ENCODE assay signal across 8 cellular contexts in the genomic region with DNA sequence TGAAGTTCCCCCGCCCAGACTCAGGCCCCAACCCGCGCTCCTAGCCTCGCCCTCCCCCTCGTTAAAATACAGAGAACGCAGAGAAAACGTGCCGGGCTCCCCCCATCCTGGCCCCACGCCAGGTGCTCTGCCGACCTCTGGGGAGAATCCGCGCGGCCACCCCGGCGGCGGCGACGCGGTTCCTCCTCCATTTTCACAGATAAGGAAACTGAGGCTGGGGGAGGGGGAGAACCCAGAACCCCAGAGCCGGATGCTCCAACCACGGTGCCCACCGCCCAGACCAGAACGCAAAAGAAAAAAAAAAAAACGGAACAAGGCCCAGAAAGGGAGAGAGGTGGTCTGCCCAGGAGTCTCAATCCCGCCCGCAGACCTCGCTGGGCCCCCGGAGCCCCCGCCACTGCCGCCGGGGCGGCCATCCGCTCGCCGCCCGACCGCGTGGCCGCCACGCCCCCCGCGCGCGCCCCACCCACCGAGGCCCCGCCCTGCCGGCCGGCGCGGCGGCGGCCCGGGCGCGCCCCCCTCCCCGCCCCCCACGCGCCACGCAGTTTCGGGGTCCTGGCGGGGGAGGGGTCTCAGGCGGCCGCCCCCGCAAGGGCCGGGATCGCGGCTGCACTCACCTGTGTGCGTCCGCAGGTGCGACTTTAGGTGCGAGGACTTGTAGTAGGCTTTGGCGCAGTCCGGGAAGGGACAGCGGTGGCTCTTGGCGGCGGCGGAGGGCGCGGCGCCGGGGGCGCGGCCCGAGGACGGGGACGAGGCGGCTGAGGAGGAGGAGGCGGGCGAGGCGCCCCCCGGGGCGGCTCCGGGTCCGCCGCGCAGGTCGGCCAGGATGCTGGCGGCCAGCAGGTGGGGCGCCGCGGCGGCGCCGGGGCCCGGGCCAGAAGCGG. TPM values are rescaled to one million over a fixed set of nuclear protein-coding genes. Genes with fewer than 3 reads are reported as not detected.
DNase-seq lines count a peak whose midpoint lies in the region; ATAC-seq and TF ChIP-seq lines count a peak whose summit lies in the region.

No MANE protein-coding gene starts in this region.

- TF ChIP-seq CTCF in C4-2B (conservative IDR thresholded peaks at IDR 0.05) (no peak), foreskin keratinocyte (conservative IDR thresholded peaks at IDR 0.05) (no peak), sigmoid colon (IDR thresholded peaks at IDR 0.05) (no peak)

- no peaks in the 10 kb centered on the region for H3K36me3 ChIP-seq in sigmoid colon

- DNase-seq in NAMALWA (ENCODE audit: low spot score) (peak; percentile 77), foreskin keratinocyte (no peak), sigmoid colon (no peak), inferior parietal cortex (ENCODE audit: extremely low spot score) (no peak), amniotic stem cell (lab: John Stamatoyannopoulos, UW) (no peak)
- DNase-seq in activated T-cell treated with anti-CD3 and anti-CD28 coated beads, Interleukin-2, amount 50 U/mL, for 72 hours: peak; percentile 67 to 74

- TF ChIP-seq POLR2A in sigmoid colon (IDR thresholded peaks at IDR 0.05): no peak

- H3K27ac Mint-ChIP-seq in activated T-cell treated with anti-CD3 and anti-CD28 coated beads, Interleukin-2, amount 50 U/mL, for 72 hours: peak overlapping the region; percentile 85

- no peaks in the 10 kb centered on the region for H3K9me3 Mint-ChIP-seq in activated T-cell treated with anti-CD3 and anti-CD28 coated beads, Interleukin-2, amount 50 U/mL, for 72 hours

- peak overlapping the region; percentile 39 to 80 (median 74) for H3K4me3 ChIP-seq in sigmoid colon

- ATAC-seq in GM19463 (IDR thresholded peaks at IDR 0.05; ENCODE audit: unreplicated experiment) (peak; percentile 3), foreskin keratinocyte (no peak)
- peak; percentile 3 to 6 for ATAC-seq in activated T-cell treated with anti-CD3 and anti-CD28 coated beads, Interleukin-2, amount 50 U/mL, for 72 hours (replicated peaks in 1 of 2)

- intact Hi-C loops in sigmoid colon (cut with DNase I): loop anchor here (5.0 kb wide), 1 partner anchor 235 kb away; a partner anchor contains a TSS

- H3K27me3 ChIP-seq in foreskin keratinocyte (no peaks in the 10 kb centered on the region), sigmoid colon (peaks cover 0 to 32% (median 5%) of the 10 kb centered on the region in 3 donors)

- 0 to 1% methylated on average over 106 of the region's 106 CpGs for WGBS in sigmoid colon, 2 donors

- H3K27ac ChIP-seq in C4-2B (peak overlapping the region; percentile 92), foreskin keratinocyte (peak overlapping the region; percentile 78), sigmoid colon (peak overlapping the region; percentile 65 to 84 (median 83))

- H3K4me1 ChIP-seq in foreskin keratinocyte: peaks cover 6% of the 10 kb centered on the region
- H3K4me1 ChIP-seq in sigmoid colon: peaks cover 0 to 59% (median 49%) of the 10 kb centered on the region in 4 donors

- H3K9me3 ChIP-seq in sigmoid colon: no peaks in the 10 kb centered on the region

- H3K4me1 Mint-ChIP-seq in activated T-cell treated with anti-CD3 and anti-CD28 coated beads, Interleukin-2, amount 50 U/mL, for 72 hours (ENCODE audit: low read depth): peaks cover 34% of the 10 kb centered on the region

- H3K27me3 Mint-ChIP-seq in activated T-cell treated with anti-CD3 and anti-CD28 coated beads, Interleukin-2, amount 50 U/mL, for 72 hours (ENCODE audit: low read depth): no peaks in the 10 kb centered on the region

- H3K4me3 Mint-ChIP-seq in activated T-cell treated with anti-CD3 and anti-CD28 coated beads, Interleukin-2, amount 50 U/mL, for 72 hours: peak overlapping the region; percentile 95 to 99

- no peak for TF ChIP-seq EP300 in sigmoid colon (IDR thresholded peaks at IDR 0.05)

- H3K36me3 Mint-ChIP-seq in activated T-cell treated with anti-CD3 and anti-CD28 coated beads, Interleukin-2, amount 50 U/mL, for 72 hours (ENCODE audit: insufficient read depth in 2 of 2): peaks cover 0 to 1% of the 10 kb centered on the region in 2 donors

RNA-seq across cellular contexts. Expression of a gene that starts 0.7 kb away (rescaled TPM):
- total RNA-seq in activated T-cell treated with anti-CD3 and anti-CD28 coated beads, Interleukin-2, amount 50 U/mL, for 72 hours: 10 to 100 TPM; 26.4 to 27.5 TPM
- total RNA-seq in foreskin keratinocyte: 19.0 and 20.7 TPM in 2 replicates
- polyA plus RNA-seq in foreskin keratinocyte: 28.7 and 29.0 TPM in 2 replicates
- total RNA-seq in sigmoid colon: 10 to 100 TPM in 1 of 4 donors, 1 to 10 TPM in 3; 2.1 to 10.3 (median 4.4) TPM
- polyA plus RNA-seq in sigmoid colon: 10 to 100 TPM in 2 of 3 donors, 1 to 10 TPM in 1; 8.4 to 20.5 (median 12.5) TPM

RNA-seq across cellular contexts. Expression of a gene that starts 14.4 kb away (rescaled TPM):
- total RNA-seq in activated T-cell treated with anti-CD3 and anti-CD28 coated beads, Interleukin-2, amount 50 U/mL, for 72 hours: 10 to 100 TPM; 41.4 to 46.5 TPM
- total RNA-seq in foreskin keratinocyte (21.6 and 23.8 TPM in 2 replicates), sigmoid colon (10 to 100 TPM in 2 of 4 donors, 1 to 10 TPM in 2; 8.6 to 61.8 (median 13.1) TPM)
- polyA plus RNA-seq in foreskin keratinocyte (21.0 and 21.8 TPM in 2 replicates), sigmoid colon (10 to 100 TPM in 2 of 3 donors, 1 to 10 TPM in 1; 9.0 to 34.6 (median 11.1) TPM)

RNA-seq across cellular contexts. Expression of a gene that starts 22.6 kb away (rescaled TPM):
- 10 to 100 TPM; 84.2 to 92.1 TPM for total RNA-seq in activated T-cell treated with anti-CD3 and anti-CD28 coated beads, Interleukin-2, amount 50 U/mL, for 72 hours
- total RNA-seq in foreskin keratinocyte: 49.1 and 50.3 TPM in 2 replicates
- polyA plus RNA-seq in foreskin keratinocyte: 69.0 and 76.6 TPM in 2 replicates
- 10 to 100 TPM; 86.6 to 97.1 (median 92.7) TPM for total RNA-seq in sigmoid colon
- polyA plus RNA-seq in sigmoid colon: 10 to 100 TPM; 60.7 to 76.3 (median 69.4) TPM

RNA-seq across cellular contexts. Expression of a gene that starts 42.5 kb away (rescaled TPM):
- 1 to 10 TPM; 4.2 to 4.5 TPM for total RNA-seq in activated T-cell treated with anti-CD3 and anti-CD28 coated beads, Interleukin-2, amount 50 U/mL, for 72 hours
- 2.7 and 3.2 TPM in 2 replicates for total RNA-seq in foreskin keratinocyte
- 3.8 and 4.8 TPM in 2 replicates for polyA plus RNA-seq in foreskin keratinocyte
- total RNA-seq in sigmoid colon: 1 to 10 TPM in 2 of 4 donors, under 1 TPM in 2; 0.33 to 6.2 (median 1.5) TPM
- 10 to 100 TPM in 2 of 3 donors, 1 to 10 TPM in 1; 6.6 to 17.4 (median 13.2) TPM for polyA plus RNA-seq in sigmoid colon

RNA-seq across cellular contexts. Expression of a gene that starts 42.5 kb away (rescaled TPM):
- total RNA-seq in activated T-cell treated with anti-CD3 and anti-CD28 coated beads, Interleukin-2, amount 50 U/mL, for 72 hours: 10 to 100 TPM; 36.5 to 42.6 TPM
- total RNA-seq in foreskin keratinocyte (35.2 and 42.2 TPM in 2 replicates), sigmoid colon (10 to 100 TPM; 25.8 to 47.0 (median 31.0) TPM)
- polyA plus RNA-seq in foreskin keratinocyte (44.0 and 45.1 TPM in 2 replicates), sigmoid colon (10 to 100 TPM; 14.4 to 55.4 (median 16.6) TPM)

Comparison
In these comparisons a context has a peak if more than half of its experiments do, and no peak if none do; other contexts are left out.
1. DNase-seq: peak in NAMALWA (single experiment) and activated T-cell treated with anti-CD3 and anti-CD28 coated beads, Interleukin-2, amount 50 U/mL, for 72 hours (2 of 2); none in foreskin keratinocyte (0 of 2), sigmoid colon (single experiment), inferior parietal cortex (single experiment) and amniotic stem cell (single experiment).
2. Peak in every context shown above with its lines, with median percentiles within 50 percentile points of each other: H3K27ac ChIP-seq.